8 cellular contexts compared by ENCODE assay signal in genomic region chr1:223887724-223888428, GRCh38. TPM values are rescaled to one million over a fixed set of nuclear protein-coding genes. Genes with fewer than 3 reads are reported as not detected.
DNase-seq lines count a peak whose midpoint lies in the region; ATAC-seq, FAIRE-seq and TF ChIP-seq lines count a peak whose summit lies in the region.
"Had no signal": no experiment of that assay in that cellular context is flagged by ENCODE, and none has a peak within 500 bp of the region (broad histone marks: within the 10 kb centered on the region; RNA-seq: fewer than 3 reads in every experiment).

No MANE protein-coding gene starts in this region.

- H3K27me3 ChIP-seq in RWPE2 (ENCODE audit: insufficient read depth, poor library complexity, severe bottlenecking) = no peaks in the 10 kb centered on the region

- no peaks in the 10 kb centered on the region for H3K27me3 Mint-ChIP-seq in activated CD8-positive, alpha-beta T cell treated with anti-CD3 and anti-CD28 coated beads for 36 hours

- no peak for TF ChIP-seq CTCF in RWPE2 (IDR thresholded peaks at IDR 0.05; ENCODE audit: poor library complexity, severe bottlenecking)
- TF ChIP-seq CTCF in activated CD8-positive, alpha-beta T cell treated with anti-CD3 and anti-CD28 coated beads for 36 hours (IDR thresholded peaks at IDR 0.05) = no peak

- H3K36me3 ChIP-seq in RWPE2 (ENCODE audit: low read depth) = no peaks in the 10 kb centered on the region

- peak overlapping the region; percentile 66 for H3K27ac ChIP-seq in RWPE2 (ENCODE audit: poor library complexity, severe bottlenecking)

- no peaks in the 10 kb centered on the region for H3K9me3 Mint-ChIP-seq in activated CD8-positive, alpha-beta T cell treated with anti-CD3 and anti-CD28 coated beads for 36 hours

- H3K4me3 ChIP-seq in RWPE2 (ENCODE audit: severe bottlenecking) = no peak overlapping the region

- FAIRE-seq in H54 (lab: Jason Lieb, UNC) = peak; percentile 68

- ATAC-seq in RWPE2 (ENCODE audit: low read depth) = peak; percentile 94
- ATAC-seq in activated CD8-positive, alpha-beta T cell treated with anti-CD3 and anti-CD28 coated beads for 36 hours = no peak
- ATAC-seq in activated CD4-positive, CD25-positive, alpha-beta regulatory T cell treated with anti-CD3 and anti-CD28 coated beads, Interleukin-2, amount 50 U/mL, for 24 hours = no peak

- H3K36me3 Mint-ChIP-seq in activated CD8-positive, alpha-beta T cell treated with anti-CD3 and anti-CD28 coated beads for 36 hours (ENCODE audit: low read depth) = no peaks in the 10 kb centered on the region

- POLR2A ChIA-PET in activated CD8-positive, alpha-beta T cell treated with anti-CD3 and anti-CD28 coated beads for 36 hours (lab: Charles Lee) = interaction anchor here (1.5 kb wide), 1 partner anchor 42 kb away, joined by 3 read pairs; no protein-coding TSS in a partner anchor

- H3K9me3 ChIP-seq in RWPE2 (ENCODE audit: severe bottlenecking) = no peaks in the 10 kb centered on the region

- H3K27ac Mint-ChIP-seq in activated CD8-positive, alpha-beta T cell treated with anti-CD3 and anti-CD28 coated beads for 36 hours = no peak overlapping the region

- 0 out of 2 replicates have a peak, but pooled peaks have one; percentile 19 for TF ChIP-seq POLR2A in H54 (IDR thresholded peaks at IDR 0.05; ENCODE audit: low read depth, low read length)

- intact Hi-C loops in activated CD8-positive, alpha-beta T cell treated with anti-CD3 and anti-CD28 coated beads for 36 hours (cut with micrococcal nuclease) = no loop called here

- DNase-seq in H54 (ENCODE audit: insufficient read length, low spot score) (peak; percentile 68), RWPE2 (ENCODE audit: low spot score) (peak; percentile 71), glomerular endothelial cell (ENCODE audit: extremely low read depth, low read depth, low spot score) (peak; percentile 92), stromal cell of bone marrow (ENCODE audit: low read depth) (peak; percentile 98), NCI-H1105 treated with DMSO at 0.1 percent for 48 hours (lab: John Stamatoyannopoulos, UW) (no peak)
- DNase-seq in activated CD8-positive, alpha-beta T cell treated with anti-CD3 and anti-CD28 coated beads for 36 hours = no peak
- DNase-seq: Kasumi-1 had no signal

- CTCF ChIA-PET in activated CD8-positive, alpha-beta T cell treated with anti-CD3 and anti-CD28 coated beads for 36 hours (lab: Charles Lee) = no interaction called here

- peaks cover 6% of the 10 kb centered on the region for H3K4me1 ChIP-seq in RWPE2 (ENCODE audit: insufficient read depth, poor library complexity, severe bottlenecking)

- H3K4me3 Mint-ChIP-seq in activated CD8-positive, alpha-beta T cell treated with anti-CD3 and anti-CD28 coated beads for 36 hours = no peak overlapping the region

- no peaks in the 10 kb centered on the region for H3K4me1 Mint-ChIP-seq in activated CD8-positive, alpha-beta T cell treated with anti-CD3 and anti-CD28 coated beads for 36 hours (ENCODE audit: low read depth)

RNA-seq across cellular contexts. Expression of gene TP53BP2, which starts 42.1 kb away (rescaled TPM):
- 32.8 and 38.1 TPM in 2 replicates for total RNA-seq in glomerular endothelial cell
- total RNA-seq in activated CD8-positive, alpha-beta T cell treated with anti-CD3 and anti-CD28 coated beads for 36 hours = 10 to 100 TPM; 28.3 to 34.5 TPM

Comparison
In these comparisons a context has a peak if more than half of its experiments do, and no peak if none do; other contexts are left out.
1. DNase-seq: peak in H54 (single experiment), RWPE2 (single experiment), glomerular endothelial cell (single experiment) and stromal cell of bone marrow (single experiment); none in activated CD8-positive, alpha-beta T cell treated with anti-CD3 and anti-CD28 coated beads for 36 hours (single experiment) and NCI-H1105 treated with DMSO at 0.1 percent for 48 hours (single experiment).